In genomic region chr5:112467467-112467866, GRCh38 we compare ENCODE assay signal across 1 cellular context.
TF ChIP-seq lines count a peak whose summit lies in the region.

No MANE protein-coding gene starts in this region.

TF ChIP-seq in WTC11, 78 proteins besides CTCF, POLR2A, EP300 and RAD21 (continued from another document):
- TF ChIP-seq AR (CRISPR knock-in tag; IDR thresholded peaks at IDR 0.05) (no peak), NFE2L1 (CRISPR knock-in tag; IDR thresholded peaks at IDR 0.05) (no peak), ZMAT4 (CRISPR knock-in tag; IDR thresholded peaks at IDR 0.05) (no peak), PREB (CRISPR knock-in tag; IDR thresholded peaks at IDR 0.05; ENCODE audit: borderline replicate concordance) (no peak), CDX4 (CRISPR knock-in tag; IDR thresholded peaks at IDR 0.05; ENCODE audit: borderline replicate concordance) (no peak), ESRRA (CRISPR knock-in tag; IDR thresholded peaks at IDR 0.05; ENCODE audit: borderline replicate concordance) (no peak), HMGA2 (CRISPR knock-in tag; IDR thresholded peaks at IDR 0.05) (no peak), ZNF416 (CRISPR knock-in tag; IDR thresholded peaks at IDR 0.05) (no peak), CREM (CRISPR knock-in tag; IDR thresholded peaks at IDR 0.05) (no peak), IRF1 (CRISPR knock-in tag; IDR thresholded peaks at IDR 0.05) (no peak)
